8 cellular contexts compared by ENCODE assay signal in the genomic region with DNA sequence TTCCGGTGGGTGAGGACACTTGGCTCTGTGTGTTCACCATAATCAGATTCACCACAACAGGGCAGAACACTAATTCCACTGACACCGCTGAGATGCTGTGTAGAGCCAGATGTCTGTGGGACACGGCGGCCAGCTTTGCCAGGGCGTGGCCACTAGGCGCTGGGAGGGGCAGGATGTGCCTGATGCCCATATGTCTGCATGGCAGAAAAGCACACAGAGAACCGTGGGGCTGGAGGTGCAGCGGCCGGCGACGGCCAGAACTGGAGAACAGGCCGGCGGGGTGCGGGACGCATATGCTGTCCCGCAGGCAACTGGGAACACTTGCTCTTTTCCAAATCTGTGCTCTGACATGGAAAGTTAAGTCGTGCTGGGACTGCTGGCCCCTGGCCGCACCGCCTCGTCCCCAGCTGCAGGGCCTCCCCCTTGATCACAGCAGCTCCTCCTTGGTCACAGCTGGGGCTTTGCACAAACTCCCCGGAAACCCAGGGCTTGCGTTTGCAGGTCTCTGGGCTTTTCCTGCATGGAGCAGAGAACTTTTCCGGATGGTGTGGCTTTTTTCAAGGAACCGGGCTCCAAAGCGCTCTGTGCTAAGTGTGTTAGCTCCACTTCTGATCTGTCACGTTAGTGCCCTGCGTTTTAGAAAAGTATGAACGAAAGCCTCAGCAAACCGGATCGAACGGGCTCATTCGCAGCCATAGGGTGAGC. TPM values are rescaled to one million over a fixed set of nuclear protein-coding genes. Genes with fewer than 3 reads are reported as not detected.
A peak's percentile ranks its signal among the peaks of the same experiment; 100 is the strongest.
DNase-seq lines count a peak whose midpoint lies in the region; ATAC-seq, FAIRE-seq and TF ChIP-seq lines count a peak whose summit lies in the region.

No MANE protein-coding gene starts in this region.

- DNase-seq in RPMI8226 (peak; percentile 83), K562 (ENCODE audit: extremely low read depth in 1 of 4, low spot score in 3 of 4) (no peak), T1000 (lab: John Stamatoyannopoulos, UW) (no peak), NCI-H2081 treated with DMSO at 0.1 percent for 48 hours (lab: John Stamatoyannopoulos, UW) (no peak), iPS-NIHi7 (ENCODE audit: extremely low spot score) (no peak)

- H3K9me3 ChIP-seq in K562 (replicated peaks; ENCODE audit: control insufficient read depth, insufficient read depth, low read depth, low read length), result no peaks in the 10 kb centered on the region
- H3K9me3 ChIP-seq in neuron (ENCODE audit: low read length), result no peaks in the 10 kb centered on the region

- BruUV-seq in K562 (replicated peaks; lab: Mats Ljungman, UMichigan), result no TSS peak

- CTCF ChIA-PET in K562 (lab: Yijun Ruan, JAX; ENCODE audit: low intra/inter-chr PET ratio), result no interaction called here

- TF ChIP-seq EP300 in K562 (IDR thresholded peaks at IDR 0.05; ENCODE audit: low read length), result no peak

- H3K4me2 ChIP-seq in K562 (ENCODE audit: insufficient read depth, low read length), result peak overlapping the region; percentile 45; the same call in 1 of the 2 replicates

- H3K9ac ChIP-seq in K562 (ENCODE audit: insufficient read depth in 1 of 2, low read depth in 2 of 2, low read length in 2 of 2), result peak overlapping the region; percentile 40 to 83; a peak in 3 of 4 replicates

- H2AFZ ChIP-seq in K562 (ENCODE audit: low read depth, low read length) (peak overlapping the region; percentile 82), neuron (ENCODE audit: low read depth, low read length) (peak overlapping the region; percentile 12)

- intact Hi-C loops in K562 (cut with micrococcal nuclease), result no loop called here

- no peaks in the 10 kb centered on the region; the same call in 1 of the 2 replicates for H4K20me1 ChIP-seq in K562 (replicated peaks; ENCODE audit: control insufficient read depth, insufficient read depth, low read length)

- no peak for TF ChIP-seq RAD21 in K562 (CRISPR knock-in tag; conservative IDR thresholded peaks at IDR 0.05 in 1 of 2, IDR thresholded peaks at IDR 0.05 in 1 of 2)

- 59% methylated on average over 32 of the region's 32 CpGs for WGBS in K562 (ENCODE audit: insufficient coverage, low coverage, missing lambda C conversion rate)

- H3K4me3 ChIP-seq in K562 (peak overlapping the region; percentile 6; the same call in 1 of the 2 replicates), neuron (ENCODE audit: low read length) (no peak overlapping the region)

- peak overlapping the region; percentile 73; the same call in 2 of the 3 replicates for H3K27ac ChIP-seq in K562 (ENCODE audit: extremely low read depth, low read depth, low read length)

- no peak for TF ChIP-seq POLR2A in K562 (conservative IDR thresholded peaks at IDR 0.05)

- no peaks in the 10 kb centered on the region for H3K9me1 ChIP-seq in K562 (ENCODE audit: control insufficient read depth, insufficient read depth, low read length)

- TF ChIP-seq CTCF in GM12872 (IDR thresholded peaks at IDR 0.05; ENCODE audit: insufficient read depth, low read depth, low read length) (0 out of 3 replicates have a peak, but pooled peaks have one; percentile 6), K562 (IDR thresholded peaks at IDR 0.05 in 2 of 3, conservative IDR thresholded peaks at IDR 0.05 in 1 of 3; ENCODE audit: insufficient read depth in 2 of 3, low read depth in 1 of 3, low read length in 3 of 3) (no peak)

- H3K79me2 ChIP-seq in K562 (ENCODE audit: control insufficient read depth, insufficient read depth, low read length), result no peaks in the 10 kb centered on the region

- H3K4me1 ChIP-seq in K562 (replicated peaks in 1 of 2; ENCODE audit: control insufficient read depth in 2 of 2, insufficient read depth in 2 of 2, low read length in 2 of 2) (peaks cover 22 to 64% of the 10 kb centered on the region in 2 experiments), neuron (ENCODE audit: insufficient read depth, low read length) (peaks cover 19% of the 10 kb centered on the region)

- H3K27me3 ChIP-seq in K562 (ENCODE audit: control insufficient read depth in 2 of 2, insufficient read depth in 2 of 2, low read length in 2 of 2) (peaks cover 14 to 28% of the 10 kb centered on the region in 2 experiments; a peak in 4 of 5 replicates), neuron (ENCODE audit: insufficient read depth, low read length) (peaks cover 7% of the 10 kb centered on the region)

- no peak for FAIRE-seq in K562 (lab: Jason Lieb, UNC)

- POLR2A ChIA-PET in K562 (lab: Yijun Ruan, JAX), result interaction anchor here (0.6 kb wide), 1 partner anchor 516 kb away, joined by 3 read pairs; no protein-coding TSS in a partner anchor

- peak; percentile 34 for ATAC-seq in HG02885 (IDR thresholded peaks at IDR 0.05; ENCODE audit: poor library complexity, unreplicated experiment)
- no peak for ATAC-seq in K562

- in situ Hi-C loops in K562 (cut with MboI), result no loop called here

- no peaks in the 10 kb centered on the region for H3K36me3 ChIP-seq in K562 (ENCODE audit: control insufficient read depth, insufficient read depth, low read length)
- H3K36me3 ChIP-seq in neuron (ENCODE audit: insufficient read depth, low read length), result no peaks in the 10 kb centered on the region

TF ChIP-seq in K562, 482 proteins besides CTCF, POLR2A, EP300 and RAD21 (continues in another document):
- TF ChIP-seq ZNF707 (CRISPR knock-in tag; conservative IDR thresholded peaks at IDR 0.05) (no peak), ZNF274 (IDR thresholded peaks at IDR 0.05; ENCODE audit: borderline replicate concordance, low read depth, low read length) (no peak), CCNT2 (IDR thresholded peaks at IDR 0.05; ENCODE audit: borderline replicate concordance, extremely low read depth, insufficient read length, low read depth, low read length) (no peak)
- TF ChIP-seq, protein P1, sequence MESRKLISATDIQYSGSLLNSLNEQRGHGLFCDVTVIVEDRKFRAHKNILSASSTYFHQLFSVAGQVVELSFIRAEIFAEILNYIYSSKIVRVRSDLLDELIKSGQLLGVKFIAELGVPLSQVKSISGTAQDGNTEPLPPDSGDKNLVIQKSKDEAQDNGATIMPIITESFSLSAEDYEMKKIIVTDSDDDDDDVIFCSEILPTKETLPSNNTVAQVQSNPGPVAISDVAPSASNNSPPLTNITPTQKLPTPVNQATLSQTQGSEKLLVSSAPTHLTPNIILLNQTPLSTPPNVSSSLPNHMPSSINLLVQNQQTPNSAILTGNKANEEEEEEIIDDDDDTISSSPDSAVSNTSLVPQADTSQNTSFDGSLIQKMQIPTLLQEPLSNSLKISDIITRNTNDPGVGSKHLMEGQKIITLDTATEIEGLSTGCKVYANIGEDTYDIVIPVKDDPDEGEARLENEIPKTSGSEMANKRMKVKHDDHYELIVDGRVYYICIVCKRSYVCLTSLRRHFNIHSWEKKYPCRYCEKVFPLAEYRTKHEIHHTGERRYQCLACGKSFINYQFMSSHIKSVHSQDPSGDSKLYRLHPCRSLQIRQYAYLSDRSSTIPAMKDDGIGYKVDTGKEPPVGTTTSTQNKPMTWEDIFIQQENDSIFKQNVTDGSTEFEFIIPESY (CRISPR knock-in tag; IDR thresholded peaks at IDR 0.05), result no peak; the same call in 1 of the 2 replicates
- TF ChIP-seq, protein P2, sequence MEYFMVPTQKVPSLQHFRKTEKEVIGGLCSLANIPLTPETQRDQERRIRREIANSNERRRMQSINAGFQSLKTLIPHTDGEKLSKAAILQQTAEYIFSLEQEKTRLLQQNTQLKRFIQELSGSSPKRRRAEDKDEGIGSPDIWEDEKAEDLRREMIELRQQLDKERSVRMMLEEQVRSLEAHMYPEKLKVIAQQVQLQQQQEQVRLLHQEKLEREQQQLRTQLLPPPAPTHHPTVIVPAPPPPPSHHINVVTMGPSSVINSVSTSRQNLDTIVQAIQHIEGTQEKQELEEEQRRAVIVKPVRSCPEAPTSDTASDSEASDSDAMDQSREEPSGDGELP (CRISPR knock-in tag; IDR thresholded peaks at IDR 0.05; ENCODE audit: borderline replicate concordance), result peak; percentile 34; the same call in 1 of the 2 replicates

RNA-seq across cellular contexts. Expression of a gene that starts 31.1 kb away (rescaled TPM):
- 0.25 TPM in 1 of 2 replicates, not detected in the other for total RNA-seq in K562 (2011; cell fraction: chromatin; rRNA removed; ENCODE audit: low replicate concordance)
- total RNA-seq in K562 (2011; cell fraction: nucleolus; rRNA removed), result 0.17 TPM in 1 of 2 replicates, not detected in the other
- 0.15 TPM in 2 replicates for total RNA-seq in K562 (2011; cell fraction: nucleoplasm; rRNA removed)
- total RNA-seq in K562 (2014; rRNA removed) (0.41 TPM in 1 of 2 replicates, not detected in the other), K562 (2014; rRNA removed; fragmentation: Illumina TruSeq; extraction: Trizol) (0.04 TPM in 1 of 2 replicates, not detected in the other), K562 (2015; rRNA removed; fragmentation: Illumina TruSeq; extraction: Trizol) (0.14 and 0.15 TPM in 2 replicates), K562 (2021) (0.38 and 0.40 TPM in 2 replicates)
- polyA plus RNA-seq in K562 (2011; rRNA removed) (0.07 and 0.12 TPM in 2 replicates), K562 (2014; fragmentation: Illumina TruSeq; extraction: Trizol) (0.22 and 0.25 TPM in 2 replicates), K562 (2014; fragmentation: Nextera tagmentation; extraction: Ambion mirVana) (not detected), K562 (2014; rRNA removed) (0.04 and 0.12 TPM in 2 replicates)
- polyA plus RNA-seq in K562 (2011; cell fraction: cytosol; rRNA removed), result 0.10 and 0.31 TPM in 2 replicates
- polyA plus RNA-seq in K562 (2011; cell fraction: nucleus; rRNA removed), result 0.13 and 0.24 TPM in 2 replicates
- polyA plus RNA-seq in K562 (2012), result 0.51 and 0.61 TPM in 2 replicates
- 0.06 and 0.07 TPM in 2 replicates for polyA minus RNA-seq in K562 (2011; rRNA and poly(A)+ RNA removed)
- not detected in 2 replicates for polyA minus RNA-seq in K562 (2011; cell fraction: cytosol; rRNA and poly(A)+ RNA removed)
- 0.13 TPM in 1 of 2 replicates, not detected in the other for polyA minus RNA-seq in K562 (2011; cell fraction: nucleus; rRNA and poly(A)+ RNA removed)

RNA-seq across cellular contexts. Expression of a gene that starts 56.5 kb away (rescaled TPM):
- total RNA-seq in K562 (2011; cell fraction: chromatin; rRNA removed; ENCODE audit: low replicate concordance), result 11.0 and 21.6 TPM in 2 replicates
- 16.4 and 17.2 TPM in 2 replicates for total RNA-seq in K562 (2011; cell fraction: nucleolus; rRNA removed)
- 12.8 and 15.0 TPM in 2 replicates for total RNA-seq in K562 (2011; cell fraction: nucleoplasm; rRNA removed)
- total RNA-seq in K562 (2014; rRNA removed) (31.3 and 37.0 TPM in 2 replicates), K562 (2014; rRNA removed; fragmentation: Illumina TruSeq; extraction: Trizol) (18.1 TPM in 2 replicates), K562 (2015; rRNA removed; fragmentation: Illumina TruSeq; extraction: Trizol) (25.2 and 25.7 TPM in 2 replicates), K562 (2021) (25.1 and 26.1 TPM in 2 replicates)
- polyA plus RNA-seq in K562 (2011; rRNA removed) (18.7 and 20.7 TPM in 2 replicates), K562 (2014; fragmentation: Illumina TruSeq; extraction: Trizol) (18.4 and 21.0 TPM in 2 replicates), K562 (2014; fragmentation: Nextera tagmentation; extraction: Ambion mirVana) (1 to 10 TPM; 1.9 to 2.8 TPM), K562 (2014; rRNA removed) (26.3 and 26.7 TPM in 2 replicates)
- 20.8 and 28.5 TPM in 2 replicates for polyA plus RNA-seq in K562 (2011; cell fraction: cytosol; rRNA removed)
- polyA plus RNA-seq in K562 (2011; cell fraction: nucleus; rRNA removed), result 27.0 and 39.1 TPM in 2 replicates
- 14.8 and 21.7 TPM in 2 replicates for polyA plus RNA-seq in K562 (2012)
- polyA minus RNA-seq in K562 (2011; rRNA and poly(A)+ RNA removed), result 12.7 and 15.7 TPM in 2 replicates
- polyA minus RNA-seq in K562 (2011; cell fraction: cytosol; rRNA and poly(A)+ RNA removed), result 9.6 and 11.5 TPM in 2 replicates
- 9.4 and 12.2 TPM in 2 replicates for polyA minus RNA-seq in K562 (2011; cell fraction: nucleus; rRNA and poly(A)+ RNA removed)
